Comparison of ENCODE assay signal across 22 cellular contexts in the genomic region with DNA sequence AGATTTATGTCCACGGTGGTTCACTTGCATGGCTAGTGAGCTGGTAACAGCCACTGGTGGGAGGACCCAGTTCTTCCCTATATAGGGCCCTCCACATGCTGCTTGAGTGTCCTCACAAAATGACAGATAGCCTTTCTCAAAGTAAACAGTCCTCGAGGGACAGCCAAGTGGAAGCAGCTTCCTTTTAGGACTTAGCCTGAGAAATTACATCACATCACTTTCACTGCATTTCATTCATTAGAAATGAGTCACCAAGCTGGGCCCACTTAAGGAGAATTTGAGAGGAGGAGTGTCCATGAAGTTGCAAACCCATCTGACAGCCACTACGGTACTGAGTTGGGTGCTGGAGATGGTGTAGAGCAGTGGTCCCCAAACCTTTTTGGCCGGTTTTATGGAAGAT. TPM values are rescaled to one million over a fixed set of nuclear protein-coding genes. Genes with fewer than 3 reads are reported as not detected.
DNase-seq lines count a peak whose midpoint lies in the region; ATAC-seq and TF ChIP-seq lines count a peak whose summit lies in the region.
"Had no signal": no experiment of that assay in that cellular context is flagged by ENCODE, and none has a peak within 500 bp of the region (broad histone marks: within the 10 kb centered on the region; RNA-seq: fewer than 3 reads in every experiment).

No MANE protein-coding gene starts in this region.

- no peak overlapping the region for H2AFZ ChIP-seq in IMR-90 (replicated peaks; ENCODE audit: low read length, poor library complexity)

- no peak overlapping the region for H2BK5ac ChIP-seq in IMR-90 (ENCODE audit: low read depth, low read length, poor library complexity, severe bottlenecking)

- H2BK20ac ChIP-seq in IMR-90 (ENCODE audit: low read depth, low read length), result no peak overlapping the region

- ATAC-seq in IMR-90 (ENCODE audit: low read depth) (no peak), left lung (peak; percentile 66)
- ATAC-seq: activated naive CD4-positive, alpha-beta T cell treated with anti-CD3 and anti-CD28 coated beads, Interleukin-2, amount 50 U/mL, for 72 hours; esophagus mucosa; SK-N-SH treated with all-trans-retinoic acid at 6 μM for 48 hours had no signal

- H3K4me3 ChIP-seq in IMR-90 (ENCODE audit: insufficient read depth, low read depth, low read length) (no peak overlapping the region), left lung (no peak overlapping the region)

- no peak for TF ChIP-seq CTCF in IMR-90 (conservative IDR thresholded peaks at IDR 0.05; ENCODE audit: low read depth, low read length)
- TF ChIP-seq CTCF in left lung (IDR thresholded peaks at IDR 0.05), result no peak

- H4K8ac ChIP-seq in IMR-90 (ENCODE audit: low read depth in 2 of 2, low read length in 2 of 2), result no peak overlapping the region

- H3K9ac ChIP-seq in IMR-90 (ENCODE audit: low read depth, low read length), result no peak overlapping the region

- H3K27me3 ChIP-seq in IMR-90 (ENCODE audit: control insufficient read depth, insufficient read depth, low read length) (no peaks in the 10 kb centered on the region), left lung (peaks cover 0 to 9% of the 10 kb centered on the region in 2 donors)
- H3K27me3 ChIP-seq: BE2C, brain microvascular endothelial cell had no signal

- no peaks in the 10 kb centered on the region for H4K20me1 ChIP-seq in IMR-90 (ENCODE audit: insufficient read depth, low read length)

- no TSS peak for BruUV-seq in IMR-90 (replicated peaks; lab: Mats Ljungman, UMichigan)

- no peaks in the 10 kb centered on the region for H3K36me3 ChIP-seq in IMR-90 (ENCODE audit: control insufficient read depth, insufficient read depth, low read length)
- H3K36me3 ChIP-seq in left lung, result no peaks in the 10 kb centered on the region
- H3K36me3 ChIP-seq: BE2C, brain microvascular endothelial cell had no signal

- H2BK15ac ChIP-seq in IMR-90 (ENCODE audit: low read depth, low read length), result no peak overlapping the region

- H3K79me1 ChIP-seq in IMR-90 (ENCODE audit: low read depth in 1 of 2, low read length in 2 of 2), result no peaks in the 10 kb centered on the region

- H2AK5ac ChIP-seq in IMR-90 (ENCODE audit: low read depth, low read length), result no peak overlapping the region

- peak; percentile 29 for DNase-seq in Caki2 (ENCODE audit: low read depth)
- DNase-seq in IMR-90, result peak; percentile 3
- DNase-seq in astrocyte of the hippocampus (ENCODE audit: low read depth, low spot score), result peak; percentile 14
- DNase-seq in left lung, result no peak
- no peak for DNase-seq in 8988T
- DNase-seq in activated naive CD4-positive, alpha-beta T cell (lab: John Stamatoyannopoulos, UW), result no peak
- no peak for DNase-seq in NCI-H345 (lab: John Stamatoyannopoulos, UW)
- DNase-seq in cortex of kidney (lab: John Stamatoyannopoulos, UW), result no peak
- DNase-seq: activated T-cell treated with anti-CD3 and anti-CD28 coated beads, Interleukin-2, amount 50 U/mL, for 1 hour; BE2C; brain microvascular endothelial cell; DMS153; Kasumi-1; NCI-H1694 treated with DMSO at 0.1 percent for 48 hours; NCI-H524 treated with DMSO at 0.1 percent for 48 hours; stimulated activated CD4-positive, alpha-beta T cell treated with anti-CD3 and anti-CD28 coated beads, Interleukin-4, amount 100 ng/mL, for 1 hour; stimulated activated CD8-positive, alpha-beta memory T cell treated with anti-CD3 and anti-CD28 coated beads, Interleukin-4, amount 100 ng/mL, for 48 hours had no signal

- peaks cover 14% of the 10 kb centered on the region for H3K9me3 ChIP-seq in IMR-90 (ENCODE audit: control insufficient read depth, insufficient read depth, low read length)
- H3K9me3 ChIP-seq in left lung, result no peaks in the 10 kb centered on the region
- H3K9me3 ChIP-seq: BE2C had no signal

- no peak for TF ChIP-seq RAD21 in IMR-90 (IDR thresholded peaks at IDR 0.05; ENCODE audit: low read length)

- H3K9me1 ChIP-seq in IMR-90 (ENCODE audit: insufficient read depth, low read length), result no peaks in the 10 kb centered on the region

- no peak overlapping the region for H3K14ac ChIP-seq in IMR-90 (replicated peaks; ENCODE audit: low read depth, low read length)

- no CpG with 5 or more reads among the region's 4 CpGs for WGBS in IMR-90 (ENCODE audit: extremely low coverage in 2 of 2, insufficient read length in 1 of 2), 2 experiments

- H3K4me1 ChIP-seq in IMR-90 (ENCODE audit: control insufficient read depth, insufficient read depth, low read length) (no peaks in the 10 kb centered on the region), left lung (no peaks in the 10 kb centered on the region)
- H3K4me1 ChIP-seq: BE2C had no signal

- no peak for TF ChIP-seq POLR2A in IMR-90 (IDR thresholded peaks at IDR 0.05; ENCODE audit: low read depth, low read length)

- CTCF ChIA-PET in IMR-90 (lab: Yijun Ruan, JAX), result no interaction called here

- no peak overlapping the region for H4K91ac ChIP-seq in IMR-90 (ENCODE audit: insufficient read depth, low read depth, low read length)

- H3K27ac ChIP-seq in IMR-90 (ENCODE audit: insufficient read depth, low read length), result no peak overlapping the region
- H3K27ac ChIP-seq in left lung, result no peak overlapping the region
- H3K27ac ChIP-seq: brain microvascular endothelial cell had no signal

- intact Hi-C loops in IMR-90 (cut with micrococcal nuclease), result no loop called here
- intact Hi-C loops in left lung (cut with DNase I), result no loop called here

- no peak overlapping the region for H3K56ac ChIP-seq in IMR-90 (ENCODE audit: extremely low read depth, insufficient read depth, low read length)

- dilution Hi-C loops in IMR-90 (cut with HindIII; ENCODE audit: low sequenced_read_pairs, unreplicated experiment), result no loop called here

- H2BK120ac ChIP-seq in IMR-90 (ENCODE audit: low read depth, low read length), result no peak overlapping the region

- no peak overlapping the region for H2AK9ac ChIP-seq in IMR-90 (replicated peaks; ENCODE audit: low read depth, low read length, poor library complexity)

- H3K18ac ChIP-seq in IMR-90 (ENCODE audit: low read depth, low read length), result no peak overlapping the region

- POLR2A ChIA-PET in IMR-90 (lab: Charles Lee; ENCODE audit: unreplicated experiment), result no interaction called here

- no peak overlapping the region for H4K5ac ChIP-seq in IMR-90 (ENCODE audit: low read depth, low read length)

- H3K23ac ChIP-seq in IMR-90 (ENCODE audit: low read depth, low read length), result no peak overlapping the region

- H3K4ac ChIP-seq in IMR-90 (ENCODE audit: low read depth, low read length), result no peak overlapping the region

- in situ Hi-C loops in Caki2 (cut with HindIII; ENCODE audit: low pct_unique_long_range_greater_than_20kb, low sequenced_read_pairs) (no loop called here), IMR-90 (cut with MboI; ENCODE audit: low sequenced_read_pairs) (no loop called here)

- H3K4me2 ChIP-seq in IMR-90 (ENCODE audit: low read depth, low read length), result no peak overlapping the region

TF ChIP-seq in IMR-90, 13 proteins besides CTCF, POLR2A, EP300 and RAD21:
- TF ChIP-seq NFE2L2 (IDR thresholded peaks at IDR 0.05; ENCODE audit: low read depth, low read length), result no peak
- TF ChIP-seq, protein P1, sequence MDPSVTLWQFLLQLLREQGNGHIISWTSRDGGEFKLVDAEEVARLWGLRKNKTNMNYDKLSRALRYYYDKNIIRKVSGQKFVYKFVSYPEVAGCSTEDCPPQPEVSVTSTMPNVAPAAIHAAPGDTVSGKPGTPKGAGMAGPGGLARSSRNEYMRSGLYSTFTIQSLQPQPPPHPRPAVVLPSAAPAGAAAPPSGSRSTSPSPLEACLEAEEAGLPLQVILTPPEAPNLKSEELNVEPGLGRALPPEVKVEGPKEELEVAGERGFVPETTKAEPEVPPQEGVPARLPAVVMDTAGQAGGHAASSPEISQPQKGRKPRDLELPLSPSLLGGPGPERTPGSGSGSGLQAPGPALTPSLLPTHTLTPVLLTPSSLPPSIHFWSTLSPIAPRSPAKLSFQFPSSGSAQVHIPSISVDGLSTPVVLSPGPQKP (IDR thresholded peaks at IDR 0.05; ENCODE audit: borderline replicate concordance, low read depth, low read length), result no peak
- no peak for TF ChIP-seq MXI1 (IDR thresholded peaks at IDR 0.05; ENCODE audit: borderline replicate concordance, low read depth, low read length)
- TF ChIP-seq RFX5 (IDR thresholded peaks at IDR 0.05; ENCODE audit: low read depth, low read length), result no peak
- no peak for TF ChIP-seq USF2 (IDR thresholded peaks at IDR 0.05; ENCODE audit: low read depth, low read length)
- no peak for TF ChIP-seq BHLHE40 (IDR thresholded peaks at IDR 0.05; ENCODE audit: low read depth, low read length)
- no peak for TF ChIP-seq CEBPB (IDR thresholded peaks at IDR 0.05; ENCODE audit: low read depth, low read length)
- no peak for TF ChIP-seq MAFK (IDR thresholded peaks at IDR 0.05; ENCODE audit: low read depth, low read length)
- TF ChIP-seq SMC3 (IDR thresholded peaks at IDR 0.05; ENCODE audit: low read depth, low read length), result no peak
- TF ChIP-seq CHD1 (IDR thresholded peaks at IDR 0.05; ENCODE audit: low read depth, low read length), result no peak
- no peak for TF ChIP-seq RCOR1 (IDR thresholded peaks at IDR 0.05; ENCODE audit: insufficient replicate concordance, low read length)
- TF ChIP-seq FOS (IDR thresholded peaks at IDR 0.05; ENCODE audit: low read depth, low read length), result no peak
- TF ChIP-seq MAZ (IDR thresholded peaks at IDR 0.05; ENCODE audit: borderline replicate concordance, low read depth, low read length), result no peak
TF ChIP-seq in IMR-90: peak in this region for 0.

RNA-seq across cellular contexts. Expression of gene ISX, which starts 7.0 kb away (rescaled TPM):
- not detected in 2 replicates for total RNA-seq in Caki2 (2014; rRNA removed; shearing (Covaris generic); ENCODE audit: low replicate concordance)
- total RNA-seq in IMR-90 (2012; rRNA removed) (not detected in 2 replicates), left lung (not detected)
- polyA plus RNA-seq in IMR-90 (2012; rRNA removed), result not detected in 2 replicates
- not detected in 2 replicates for polyA plus RNA-seq in IMR-90 (2012; cell fraction: cytosol; rRNA removed)
- not detected in 2 replicates for polyA plus RNA-seq in IMR-90 (2012; cell fraction: nucleus; rRNA removed; ENCODE audit: low replicate concordance)
- total RNA-seq: activated naive CD4-positive, alpha-beta T cell treated with anti-CD3 and anti-CD28 coated beads, Interleukin-2, amount 50 U/mL, for 72 hours; esophagus mucosa; osteoblast; temporal lobe had no signal

Comparison
In these comparisons a context has a peak if more than half of its experiments do, and no peak if none do; other contexts are left out.
1. DNase-seq: peak in Caki2 (single experiment), IMR-90 (single experiment) and astrocyte of the hippocampus (single experiment); none in left lung (0 of 2), 8988T (single experiment), activated naive CD4-positive, alpha-beta T cell (0 of 4), NCI-H345 (single experiment) and cortex of kidney (single experiment).